Comparison of ENCODE assay signal across 21 cellular contexts in genomic region chr6:150940951-150941350, GRCh38.
DNase-seq lines count a peak whose midpoint lies in the region; ATAC-seq and TF ChIP-seq lines count a peak whose summit lies in the region.
"Had no signal": no experiment of that assay in that cellular context is flagged by ENCODE, and none has a peak within 500 bp of the region (broad histone marks: within the 10 kb centered on the region; RNA-seq: fewer than 3 reads in every experiment).

No MANE protein-coding gene starts in this region.

- ATAC-seq in activated CD8-positive, alpha-beta memory T cell treated with anti-CD3 and anti-CD28 coated beads, Interleukin-2, amount 10 ng/mL, durations not matched to agents 7 days and 5 days: no peak
- ATAC-seq in WTC11 (no peak), HG03139 (IDR thresholded peaks at IDR 0.05; ENCODE audit: unreplicated experiment) (no peak)
- ATAC-seq in stimulated activated effector memory CD8-positive, alpha-beta T cell treated with anti-CD3 and anti-CD28 coated beads, Interleukin-12 subunit alpha, Interleukin-12 subunit beta, amount 100 ng/mL, for 72 hours: no peak
- ATAC-seq: activated naive CD4-positive, alpha-beta T cell treated with anti-CD3 and anti-CD28 coated beads, Interleukin-2, amount 50 U/mL, for 72 hours; CD8-positive, alpha-beta T cell; HCT116 had no signal

- H3K9me3 Mint-ChIP-seq in activated CD8-positive, alpha-beta memory T cell treated with anti-CD3 and anti-CD28 coated beads, Interleukin-2, amount 10 ng/mL, durations not matched to agents 7 days and 5 days (ENCODE audit: low read depth): no peaks in the 10 kb centered on the region
- no peaks in the 10 kb centered on the region for H3K9me3 Mint-ChIP-seq in WTC11
- H3K9me3 Mint-ChIP-seq in stimulated activated effector memory CD8-positive, alpha-beta T cell treated with anti-CD3 and anti-CD28 coated beads, Interleukin-12 subunit alpha, Interleukin-12 subunit beta, amount 100 ng/mL, for 72 hours: no peaks in the 10 kb centered on the region
- H3K9me3 Mint-ChIP-seq: activated CD4-positive, alpha-beta T cell treated with anti-CD3 and anti-CD28 coated beads, Interleukin-2, amount 10 ng/mL, durations not matched to agents 24 days and 14 days; activated naive CD4-positive, alpha-beta T cell treated with anti-CD3 and anti-CD28 coated beads, Interleukin-2, amount 50 U/mL, for 72 hours; CD8-positive, alpha-beta T cell; dendritic cell treated with granulocyte-macrophage colony-stimulating factor and Interleukin-4, amounts not matched to agents 40 ng/mL and 50 ng/mL, for 4 days; memory B cell had no signal

- POLR2A ChIA-PET in WTC11 (lab: Charles Lee): no interaction called here

- H3K36me3 Mint-ChIP-seq in activated CD8-positive, alpha-beta memory T cell treated with anti-CD3 and anti-CD28 coated beads, Interleukin-2, amount 10 ng/mL, durations not matched to agents 7 days and 5 days: peaks cover 40% of the 10 kb centered on the region
- peaks cover 53% of the 10 kb centered on the region for H3K36me3 Mint-ChIP-seq in WTC11
- H3K36me3 Mint-ChIP-seq in stimulated activated effector memory CD8-positive, alpha-beta T cell treated with anti-CD3 and anti-CD28 coated beads, Interleukin-12 subunit alpha, Interleukin-12 subunit beta, amount 100 ng/mL, for 72 hours: peaks cover 87% of the 10 kb centered on the region

- DNase-seq in activated CD8-positive, alpha-beta memory T cell treated with anti-CD3 and anti-CD28 coated beads, Interleukin-2, amount 10 ng/mL, durations not matched to agents 7 days and 5 days: no peak
- no peak for DNase-seq in activated CD8-positive, alpha-beta memory T cell treated with anti-CD3 and anti-CD28 coated beads, Interleukin-2, amount 50 U/mL, for 48 hours
- DNase-seq in WTC11 (ENCODE audit: low spot score): no peak
- DNase-seq in fibroblast of peridontal ligament (ENCODE audit: extremely low read depth): peak; percentile 43
- DNase-seq in stimulated activated effector memory CD8-positive, alpha-beta T cell treated with anti-CD3 and anti-CD28 coated beads, Interleukin-12 subunit alpha, Interleukin-12 subunit beta, amount 100 ng/mL, for 72 hours (ENCODE audit: low spot score in 2 of 2): no peak
- DNase-seq in OCI-M2 (lab: John Stamatoyannopoulos, UW; ENCODE audit: unreplicated experiment): no peak
- DNase-seq in T-helper 2 cell: no peak
- DNase-seq: activated CD4-positive, alpha-beta T cell treated with anti-CD3 and anti-CD28 coated beads, Interleukin-2, amount 10 ng/mL, durations not matched to agents 24 days and 14 days; CD8-positive, alpha-beta T cell; DND-41; erythroblast; heart right ventricle; NCI-H2029 treated with DMSO at 0.1 percent for 48 hours; NCI-H510A; stimulated activated CD4-positive, alpha-beta T cell treated with anti-CD3 and anti-CD28 coated beads, Interleukin-4, amount 100 ng/mL, for 4 hours had no signal

- H3K4me3 Mint-ChIP-seq in activated CD8-positive, alpha-beta memory T cell treated with anti-CD3 and anti-CD28 coated beads, Interleukin-2, amount 10 ng/mL, durations not matched to agents 7 days and 5 days: no peak overlapping the region
- H3K4me3 Mint-ChIP-seq in WTC11: no peak overlapping the region
- H3K4me3 Mint-ChIP-seq in stimulated activated effector memory CD8-positive, alpha-beta T cell treated with anti-CD3 and anti-CD28 coated beads, Interleukin-12 subunit alpha, Interleukin-12 subunit beta, amount 100 ng/mL, for 72 hours: no peak overlapping the region
- H3K4me3 Mint-ChIP-seq: activated CD4-positive, alpha-beta T cell treated with anti-CD3 and anti-CD28 coated beads, Interleukin-2, amount 10 ng/mL, durations not matched to agents 24 days and 14 days; CD8-positive, alpha-beta T cell; dendritic cell treated with granulocyte-macrophage colony-stimulating factor and Interleukin-4, amounts not matched to agents 40 ng/mL and 50 ng/mL, for 4 days; memory B cell had no signal

- TF ChIP-seq CTCF in WTC11 (IDR thresholded peaks at IDR 0.05): no peak

- H3K27me3 Mint-ChIP-seq in activated CD8-positive, alpha-beta memory T cell treated with anti-CD3 and anti-CD28 coated beads, Interleukin-2, amount 10 ng/mL, durations not matched to agents 7 days and 5 days: no peaks in the 10 kb centered on the region
- H3K27me3 Mint-ChIP-seq in WTC11 (ENCODE audit: low read depth): no peaks in the 10 kb centered on the region
- H3K27me3 Mint-ChIP-seq: activated CD4-positive, alpha-beta T cell treated with anti-CD3 and anti-CD28 coated beads, Interleukin-2, amount 10 ng/mL, durations not matched to agents 24 days and 14 days; dendritic cell treated with granulocyte-macrophage colony-stimulating factor and Interleukin-4, amounts not matched to agents 40 ng/mL and 50 ng/mL, for 4 days; memory B cell; progenitor cell of endocrine pancreas had no signal

- CTCF ChIA-PET in activated CD8-positive, alpha-beta memory T cell treated with anti-CD3 and anti-CD28 coated beads, Interleukin-2, amount 10 ng/mL, durations not matched to agents 7 days and 5 days (lab: Charles Lee): no interaction called here
- CTCF ChIA-PET in WTC11 (lab: Charles Lee): no interaction called here

- peak overlapping the region; percentile 26 for H3K27ac Mint-ChIP-seq in activated CD8-positive, alpha-beta memory T cell treated with anti-CD3 and anti-CD28 coated beads, Interleukin-2, amount 10 ng/mL, durations not matched to agents 7 days and 5 days
- peak overlapping the region; percentile 80 for H3K27ac Mint-ChIP-seq in WTC11
- peak overlapping the region; percentile 1 for H3K27ac Mint-ChIP-seq in stimulated activated effector memory CD8-positive, alpha-beta T cell treated with anti-CD3 and anti-CD28 coated beads, Interleukin-12 subunit alpha, Interleukin-12 subunit beta, amount 100 ng/mL, for 72 hours
- H3K27ac Mint-ChIP-seq: activated CD4-positive, alpha-beta T cell treated with anti-CD3 and anti-CD28 coated beads, Interleukin-2, amount 10 ng/mL, durations not matched to agents 24 days and 14 days; CD8-positive, alpha-beta T cell; dendritic cell treated with granulocyte-macrophage colony-stimulating factor and Interleukin-4, amounts not matched to agents 40 ng/mL and 50 ng/mL, for 4 days; memory B cell; progenitor cell of endocrine pancreas had no signal

- H3K4me1 Mint-ChIP-seq in activated CD8-positive, alpha-beta memory T cell treated with anti-CD3 and anti-CD28 coated beads, Interleukin-2, amount 10 ng/mL, durations not matched to agents 7 days and 5 days: no peaks in the 10 kb centered on the region
- H3K4me1 Mint-ChIP-seq in WTC11: no peaks in the 10 kb centered on the region
- H3K4me1 Mint-ChIP-seq in stimulated activated effector memory CD8-positive, alpha-beta T cell treated with anti-CD3 and anti-CD28 coated beads, Interleukin-12 subunit alpha, Interleukin-12 subunit beta, amount 100 ng/mL, for 72 hours: no peaks in the 10 kb centered on the region
- H3K4me1 Mint-ChIP-seq: memory B cell had no signal

TF ChIP-seq in WTC11, 78 proteins besides CTCF, POLR2A, EP300 and RAD21 (continues in another document):
- no peak for TF ChIP-seq ZNF425 (CRISPR knock-in tag; conservative IDR thresholded peaks at IDR 0.05)
- no peak for TF ChIP-seq ZMAT4 (CRISPR knock-in tag; IDR thresholded peaks at IDR 0.05)
- no peak for TF ChIP-seq KAT7 (CRISPR knock-in tag; IDR thresholded peaks at IDR 0.05; ENCODE audit: borderline replicate concordance)
- no peak for TF ChIP-seq MLX (CRISPR knock-in tag; IDR thresholded peaks at IDR 0.05)

Comparison
In these comparisons a context has a peak if more than half of its experiments do, and no peak if none do; other contexts are left out.
1. H3K27ac Mint-ChIP-seq: peak in every context shown above with its lines; median percentile 80 in WTC11; 26 in activated CD8-positive, alpha-beta memory T cell treated with anti-CD3 and anti-CD28 coated beads, Interleukin-2, amount 10 ng/mL, durations not matched to agents 7 days and 5 days; 1 in stimulated activated effector memory CD8-positive, alpha-beta T cell treated with anti-CD3 and anti-CD28 coated beads, Interleukin-12 subunit alpha, Interleukin-12 subunit beta, amount 100 ng/mL, for 72 hours.